Comparison of ENCODE assay signal across 17 cellular contexts in the genomic region with DNA sequence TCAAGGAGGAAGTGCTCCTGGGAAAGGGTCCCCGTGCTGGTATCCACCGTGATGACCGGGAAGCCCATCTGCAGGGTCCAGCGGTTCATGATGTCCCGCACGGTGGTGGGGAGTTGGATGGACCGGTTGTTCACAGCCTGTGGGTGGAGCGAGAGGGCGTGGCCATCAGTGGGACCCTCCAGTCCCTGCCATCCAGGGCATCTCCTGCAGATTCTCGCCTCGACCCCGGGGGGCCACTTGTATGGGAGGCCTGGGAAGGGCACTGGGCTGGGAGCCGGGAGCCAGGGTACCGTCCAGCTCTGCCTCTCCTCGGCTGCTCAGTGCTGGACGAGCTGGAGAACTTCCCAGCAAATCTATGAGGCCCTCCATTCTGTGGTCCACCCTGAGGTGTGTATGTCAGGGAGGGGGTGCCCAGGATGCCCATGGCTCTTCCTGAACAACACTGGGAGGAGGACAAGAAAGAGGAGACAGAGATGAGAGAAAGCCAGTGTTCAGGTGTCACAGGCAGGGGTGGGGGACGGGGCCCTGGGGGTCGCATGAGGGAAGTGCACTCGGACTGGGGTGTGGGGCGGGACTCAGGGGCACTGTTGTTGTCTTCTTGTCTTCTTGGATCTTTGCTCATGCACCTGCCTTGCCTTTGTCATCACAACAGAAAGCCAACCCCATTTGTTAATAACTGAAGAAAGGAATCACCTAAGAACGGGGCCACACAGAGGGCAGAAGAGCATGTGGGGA. TPM values are rescaled to one million over a fixed set of nuclear protein-coding genes. Genes with fewer than 3 reads are reported as not detected.
DNase-seq lines count a peak whose midpoint lies in the region; ATAC-seq and TF ChIP-seq lines count a peak whose summit lies in the region.
"Had no signal": no experiment of that assay in that cellular context is flagged by ENCODE, and none has a peak within 500 bp of the region (broad histone marks: within the 10 kb centered on the region; RNA-seq: fewer than 3 reads in every experiment).

No MANE protein-coding gene starts in this region.

- ATAC-seq in right cardiac atrium (no peak), left cardiac atrium (no peak), mucosa of descending colon (no peak)
- ATAC-seq in CD8-positive, alpha-beta T cell: no peak
- ATAC-seq: PC-3 had no signal

- H3K4me3 ChIP-seq in right cardiac atrium (ENCODE audit: low read length) (no peak overlapping the region), SJCRH30 (peak overlapping the region; percentile 51), mucosa of descending colon (no peak overlapping the region)
- H3K4me3 ChIP-seq in CD8-positive, alpha-beta T cell (ENCODE audit: low read depth, low read length): no peak overlapping the region

- no peak for TF ChIP-seq CTCF in mucosa of descending colon (IDR thresholded peaks at IDR 0.05)
- TF ChIP-seq CTCF in CD8-positive, alpha-beta T cell (IDR thresholded peaks at IDR 0.05): no peak

- H3K36me3 Mint-ChIP-seq in CD8-positive, alpha-beta T cell: no peaks in the 10 kb centered on the region

- H3K4me1 Mint-ChIP-seq in CD8-positive, alpha-beta T cell (ENCODE audit: low read depth): no peaks in the 10 kb centered on the region

- DNase-seq in right cardiac atrium (peak in 2 of 3 donors; percentile 9 to 50), left cardiac atrium (no peak), SJCRH30 (no peak), mucosa of descending colon (peak in 2 of 3 donors; percentile 17 to 47), NCI-H1417 treated with DMSO at 0.1 percent for 48 hours (lab: John Stamatoyannopoulos, UW) (no peak), occipital lobe (lab: John Stamatoyannopoulos, UW) (no peak)
- DNase-seq in CD8-positive, alpha-beta T cell: no peak
- DNase-seq: COR-L47, GOT3, KG1, NCI-H1417, NCI-H1930, NCI-H345, NCI-H524 treated with DMSO at 0.1 percent for 48 hours, PC-3, RPMI8226, SIG-M5 had no signal

- H3K27ac Mint-ChIP-seq in CD8-positive, alpha-beta T cell: no peak overlapping the region

- H3K27me3 Mint-ChIP-seq in CD8-positive, alpha-beta T cell (ENCODE audit: low read depth): peaks cover 7% of the 10 kb centered on the region

- WGBS in right cardiac atrium: 91% methylated on average over 21 of the region's 21 CpGs

- H3K4me1 ChIP-seq in right cardiac atrium (ENCODE audit: control insufficient read depth, insufficient read depth, low read length) (no peaks in the 10 kb centered on the region), SJCRH30 (peaks cover 7% of the 10 kb centered on the region), mucosa of descending colon (ENCODE audit: low read depth) (peaks cover under 1% of the 10 kb centered on the region)
- no peaks in the 10 kb centered on the region for H3K4me1 ChIP-seq in CD8-positive, alpha-beta T cell (ENCODE audit: insufficient read depth, low read length)

- POLR2A ChIA-PET in CD8-positive, alpha-beta T cell (lab: Charles Lee): interaction anchor here (0.5 kb wide), 1 partner anchor 27 kb away, joined by 3 read pairs; no protein-coding TSS in a partner anchor

- H3K9me3 Mint-ChIP-seq in CD8-positive, alpha-beta T cell: peaks cover 2% of the 10 kb centered on the region

- intact Hi-C loops in right cardiac atrium (cut with DNase I): no loop called here
- intact Hi-C loops in left cardiac atrium (cut with DNase I): no loop called here
- intact Hi-C loops in mucosa of descending colon (cut with DNase I, micrococcal nuclease): no loop called here
- intact Hi-C loops in CD8-positive, alpha-beta T cell (cut with DNase I, micrococcal nuclease): no loop called here

- CTCF ChIA-PET in CD8-positive, alpha-beta T cell (lab: Charles Lee): interaction anchor here (0.8 kb wide), 1 partner anchor 270 kb away, joined by 3 read pairs; no protein-coding TSS in a partner anchor

- no peaks in the 10 kb centered on the region for H3K27me3 ChIP-seq in right cardiac atrium (ENCODE audit: control insufficient read depth, insufficient read depth)
- no peaks in the 10 kb centered on the region for H3K27me3 ChIP-seq in SJCRH30
- H3K27me3 ChIP-seq in CD8-positive, alpha-beta T cell (ENCODE audit: insufficient read depth, low read length): no peaks in the 10 kb centered on the region

- H3K4me3 Mint-ChIP-seq in CD8-positive, alpha-beta T cell: no peak overlapping the region

- H3K27ac ChIP-seq in right cardiac atrium (ENCODE audit: low read length): no peak overlapping the region
- peak overlapping the region; percentile 49 for H3K27ac ChIP-seq in SJCRH30
- no peak overlapping the region for H3K27ac ChIP-seq in CD8-positive, alpha-beta T cell (ENCODE audit: low read depth, low read length)

- H3K36me3 ChIP-seq in SJCRH30 (no peaks in the 10 kb centered on the region), mucosa of descending colon (ENCODE audit: low read depth) (no peaks in the 10 kb centered on the region)
- H3K36me3 ChIP-seq in CD8-positive, alpha-beta T cell (ENCODE audit: insufficient read depth, low read length): no peaks in the 10 kb centered on the region

- no peaks in the 10 kb centered on the region for H3K9me3 ChIP-seq in right cardiac atrium (ENCODE audit: control insufficient read depth, low read length)
- no peaks in the 10 kb centered on the region for H3K9me3 ChIP-seq in SJCRH30 (replicated peaks)
- H3K9me3 ChIP-seq in mucosa of descending colon: no peaks in the 10 kb centered on the region
- H3K9me3 ChIP-seq in CD8-positive, alpha-beta T cell (ENCODE audit: low read length): no peaks in the 10 kb centered on the region

RNA-seq across cellular contexts. Expression of gene ANPEP, which starts 13.0 kb away (rescaled TPM):
- total RNA-seq in right cardiac atrium (10 to 100 TPM in 3 of 4 donors, 1 to 10 TPM in 1; 8.9 to 16.3 (median 12.1) TPM), left cardiac atrium (10 to 100 TPM in 1 of 2 donors, 1 to 10 TPM in 1; 5.6 to 21.0 TPM), mucosa of descending colon (1,000 to 10,000 TPM in 1 of 3 donors, 100 to 1,000 TPM in 2; 270 to 1,014 (median 289) TPM), occipital lobe (0.16 TPM)
- polyA plus RNA-seq in right cardiac atrium: 8.8 TPM
- total RNA-seq in SJCRH30 (2014; rRNA removed; shearing (Covaris generic)): 0.28 and 0.77 TPM in 2 replicates
- total RNA-seq in CD8-positive, alpha-beta T cell: under 1 TPM; 0.19 to 0.43 TPM

RNA-seq across cellular contexts. Expression of gene MESP2, which starts 25.5 kb away (rescaled TPM):
- total RNA-seq in right cardiac atrium (under 1 TPM in 3 of 4 donors, not detected in 1; 0.29 to 0.34 (median 0.29) TPM), left cardiac atrium (under 1 TPM; 0.16 to 0.56 TPM), mucosa of descending colon (1 to 10 TPM in 2 of 3 donors, under 1 TPM in 1; 0.79 to 4.7 (median 1.2) TPM), occipital lobe (not detected)
- 0.61 TPM for polyA plus RNA-seq in right cardiac atrium
- not detected in 2 replicates for total RNA-seq in SJCRH30 (2014; rRNA removed; shearing (Covaris generic))
- total RNA-seq in CD8-positive, alpha-beta T cell: not detected

RNA-seq across cellular contexts. Expression of gene MESP1, which starts 50.6 kb away (rescaled TPM):
- total RNA-seq in right cardiac atrium (1 to 10 TPM; 3.4 to 8.3 (median 7.7) TPM), left cardiac atrium (10 to 100 TPM in 1 of 2 donors, 1 to 10 TPM in 1; 4.7 to 10.5 TPM), mucosa of descending colon (10 to 100 TPM in 1 of 3 donors, 1 to 10 TPM in 2; 4.6 to 10.2 (median 8.5) TPM), occipital lobe (1.6 TPM)
- polyA plus RNA-seq in right cardiac atrium: 5.7 TPM
- not detected in 2 replicates for total RNA-seq in SJCRH30 (2014; rRNA removed; shearing (Covaris generic))
- total RNA-seq in CD8-positive, alpha-beta T cell: under 1 TPM; 0.19 to 0.24 TPM

Comparison
In these comparisons a context has a peak if more than half of its experiments do, and no peak if none do; other contexts are left out.
1. DNase-seq: peak in right cardiac atrium (2 of 3) and mucosa of descending colon (2 of 3); none in left cardiac atrium (single experiment), SJCRH30 (0 of 2), NCI-H1417 treated with DMSO at 0.1 percent for 48 hours (single experiment), occipital lobe (single experiment) and CD8-positive, alpha-beta T cell (0 of 7).
2. RNA of gene ANPEP, which starts 13.0 kb away (total RNA-seq): 270 to 1,014 TPM in mucosa of descending colon; 5.6 to 21.0 TPM in left cardiac atrium, 8.9 to 16.3 TPM in right cardiac atrium, 0.28 to 0.77 TPM in SJCRH30, 0.19 to 0.43 TPM in CD8-positive, alpha-beta T cell and 0.16 TPM in occipital lobe (single experiment); every median in the first group is over 10 times any median in the second.